ENCODE assay signal across 8 cellular contexts in the genomic region with DNA sequence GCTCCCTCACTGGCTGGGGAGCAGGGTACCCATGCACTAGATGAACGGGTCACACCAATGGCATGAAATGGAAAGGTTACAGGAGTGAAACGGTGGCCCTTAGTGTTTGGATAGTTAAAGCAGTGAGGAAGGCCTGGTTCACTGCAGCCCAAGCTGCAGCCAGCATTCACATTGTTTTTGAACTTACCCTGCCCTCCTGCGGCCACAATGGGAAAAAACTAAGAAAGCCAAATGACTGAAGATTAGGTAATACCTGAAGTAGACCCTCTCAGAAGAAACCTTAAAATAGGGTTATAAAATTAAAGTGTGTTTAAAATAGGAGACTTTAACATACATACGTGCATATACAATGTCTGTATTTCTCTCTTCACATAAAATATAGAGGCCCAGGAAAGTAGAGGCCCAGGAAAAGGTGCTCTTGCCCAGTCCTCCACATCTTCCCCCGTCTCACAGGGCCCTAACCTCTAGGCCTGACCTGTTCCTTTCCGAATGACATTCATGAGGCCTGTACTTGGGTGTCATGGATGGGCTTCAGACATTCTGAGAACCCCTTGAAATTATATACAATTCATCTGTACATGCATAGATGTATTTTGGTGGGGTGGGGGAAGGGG. TPM values are rescaled to one million over a fixed set of nuclear protein-coding genes. Genes with fewer than 3 reads are reported as not detected.
DNase-seq lines count a peak whose midpoint lies in the region; ATAC-seq, FAIRE-seq and TF ChIP-seq lines count a peak whose summit lies in the region.

No MANE protein-coding gene starts in this region.

- FAIRE-seq in kidney (lab: Jason Lieb, UNC): no peak

- no peak overlapping the region for H3K4me3 ChIP-seq in WI38 (ENCODE audit: low read depth, low read length)
- H3K4me3 ChIP-seq in kidney (ENCODE audit: low read length in 2 of 2): no peak overlapping the region

- no peak overlapping the region for H3K27ac ChIP-seq in kidney (ENCODE audit: low read depth in 2 of 2, low read length in 2 of 2)

- H3K9ac ChIP-seq in kidney (ENCODE audit: low read length in 2 of 2): no peak overlapping the region

- no peaks in the 10 kb centered on the region for H3K36me3 ChIP-seq in kidney (ENCODE audit: control insufficient read depth in 1 of 2, insufficient read depth in 2 of 2, low read length in 2 of 2)

- TF ChIP-seq CTCF in WI38 (IDR thresholded peaks at IDR 0.05; ENCODE audit: low read depth, low read length) (peak; percentile 44; the same call in 1 of the 2 replicates), kidney (IDR thresholded peaks at IDR 0.05; ENCODE audit: borderline replicate concordance, extremely low read depth, insufficient read depth) (peak; percentile 69)

- no peaks in the 10 kb centered on the region for H3K9me3 ChIP-seq in kidney (ENCODE audit: control insufficient read depth in 1 of 2, low read length in 2 of 2)

- intact Hi-C loops in kidney (cut with DNase I): loop anchor here (5.0 kb wide), 1 partner anchor 100 kb away; no protein-coding TSS in a partner anchor

- H3K4me1 ChIP-seq in kidney (ENCODE audit: control insufficient read depth in 1 of 2, insufficient read depth in 1 of 2, low read depth in 1 of 2, low read length in 2 of 2): peaks cover 0 to 2% of the 10 kb centered on the region in 2 donors

- ATAC-seq in HG03045 (IDR thresholded peaks at IDR 0.05; ENCODE audit: unreplicated experiment): peak; percentile 51

- peak; percentile 33 to 89 (median 69) for DNase-seq in NCI-H1417 (lab: John Stamatoyannopoulos, UW)
- no peak for DNase-seq in NCI-H1417 treated with DMSO at 0.1 percent for 48 hours (lab: John Stamatoyannopoulos, UW)
- DNase-seq in NCI-H2196 treated with DMSO at 0.1 percent for 48 hours (lab: John Stamatoyannopoulos, UW; ENCODE audit: unreplicated experiment): peak; percentile 7
- peak; percentile 58 for DNase-seq in central memory CD4-positive, alpha-beta T cell
- DNase-seq in kidney: no peak
- DNase-seq in stimulated activated CD4-positive, alpha-beta T cell treated with anti-CD3 and anti-CD28 coated beads, Interleukin-2, amount 100 ng/mL, for 48 hours: peak; percentile 31 to 44

RNA-seq across cellular contexts. Expression of a gene that starts 33.3 kb away (rescaled TPM):
- total RNA-seq in kidney: 16.7 TPM
- polyA plus RNA-seq in kidney (ENCODE audit: insufficient read depth, low read depth, low replicate concordance): 11.3 TPM

RNA-seq across cellular contexts. Expression of a gene that starts 34.0 kb away (rescaled TPM):
- total RNA-seq in kidney: 9.7 TPM
- polyA plus RNA-seq in kidney (ENCODE audit: insufficient read depth, low read depth, low replicate concordance): 2.4 TPM

RNA-seq across cellular contexts. Expression of a gene that starts 58.0 kb away (rescaled TPM):
- total RNA-seq in kidney: 30.8 TPM
- polyA plus RNA-seq in kidney (ENCODE audit: insufficient read depth, low read depth, low replicate concordance): 44.2 TPM

RNA-seq across cellular contexts. Expression of a gene that starts 58.3 kb away (rescaled TPM):
- 91.0 TPM for total RNA-seq in kidney
- polyA plus RNA-seq in kidney (ENCODE audit: insufficient read depth, low read depth, low replicate concordance): 130 TPM

Comparison
In these comparisons a context has a peak if more than half of its experiments do, and no peak if none do; other contexts are left out.
1. DNase-seq: peak in NCI-H1417 (3 of 3), NCI-H2196 treated with DMSO at 0.1 percent for 48 hours (single experiment), central memory CD4-positive, alpha-beta T cell (single experiment) and stimulated activated CD4-positive, alpha-beta T cell treated with anti-CD3 and anti-CD28 coated beads, Interleukin-2, amount 100 ng/mL, for 48 hours (2 of 2); none in NCI-H1417 treated with DMSO at 0.1 percent for 48 hours (single experiment) and kidney (single experiment).